25 cellular contexts compared by ENCODE assay signal in the genomic region with DNA sequence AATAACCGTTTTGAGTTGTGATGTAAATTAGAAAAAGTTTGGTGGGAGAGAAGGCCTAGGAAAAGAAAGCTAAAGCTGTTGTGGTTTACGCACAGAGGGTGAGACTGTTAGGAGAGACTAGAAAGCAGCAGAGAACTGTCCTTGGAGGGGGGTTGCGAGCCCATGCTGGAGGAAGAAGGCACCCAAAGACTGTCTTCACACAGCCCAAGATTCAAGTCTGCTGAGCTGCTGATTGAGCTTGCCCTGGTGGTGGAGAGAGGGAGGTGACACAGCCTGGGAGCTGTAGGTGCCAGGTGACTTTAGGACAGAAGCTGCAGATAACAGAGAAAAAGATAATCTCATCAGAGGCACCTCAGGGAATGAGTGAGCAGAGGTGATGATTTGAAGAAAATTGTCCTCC. TPM values are rescaled to one million over a fixed set of nuclear protein-coding genes. Genes with fewer than 3 reads are reported as not detected.
DNase-seq lines count a peak whose midpoint lies in the region; ATAC-seq and TF ChIP-seq lines count a peak whose summit lies in the region.
"Had no signal": no experiment of that assay in that cellular context is flagged by ENCODE, and none has a peak within 500 bp of the region (broad histone marks: within the 10 kb centered on the region; RNA-seq: fewer than 3 reads in every experiment).

No MANE protein-coding gene starts in this region.

- H3K27ac Mint-ChIP-seq in CD4-positive, CD25-positive, alpha-beta regulatory T cell = peak overlapping the region in 2 of 3 donors; percentile 18 to 45
- H3K27ac Mint-ChIP-seq: stimulated activated naive CD8-positive, alpha-beta T cell treated with anti-CD3 and anti-CD28 coated beads, Interleukin-15, Interleukin-2, amounts not matched to agents 100 ng/mL and 50 ng/mL, for 24 hours had no signal

- no peaks in the 10 kb centered on the region for H3K36me3 ChIP-seq in CD4-positive, CD25-positive, alpha-beta regulatory T cell (ENCODE audit: control insufficient read depth, insufficient read depth, low read length)
- H3K36me3 ChIP-seq in WERI-Rb-1 (no peaks in the 10 kb centered on the region), mammary epithelial cell (ENCODE audit: insufficient read depth, low read length) (no peaks in the 10 kb centered on the region)
- H3K36me3 ChIP-seq: left ventricle myocardium inferior, thoracic aorta had no signal

- intact Hi-C loops in mammary epithelial cell (cut with micrococcal nuclease) = no loop called here

- TF ChIP-seq CTCF in GM12874 (IDR thresholded peaks at IDR 0.05; ENCODE audit: insufficient read depth, low read depth, low read length) = peak; percentile 25; the same call in 1 of the 2 replicates
- peak; percentile 22; the same call in 1 of the 2 replicates for TF ChIP-seq CTCF in WERI-Rb-1 (IDR thresholded peaks at IDR 0.05; ENCODE audit: low read depth, low read length)
- no peak for TF ChIP-seq CTCF in foreskin keratinocyte (conservative IDR thresholded peaks at IDR 0.05)
- TF ChIP-seq CTCF in mammary epithelial cell (conservative IDR thresholded peaks at IDR 0.05 in 1 of 2, IDR thresholded peaks at IDR 0.05 in 1 of 2; ENCODE audit: extremely low read depth in 1 of 2, insufficient read depth in 1 of 2, low read depth in 1 of 2, low read length in 2 of 2) = peak in 1 of 2 donors; percentile 15

- no TSS peak for BruUV-seq in mammary epithelial cell (replicated peaks; lab: Mats Ljungman, UMichigan)

- H3K27me3 ChIP-seq in CD4-positive, CD25-positive, alpha-beta regulatory T cell (ENCODE audit: control insufficient read depth, insufficient read depth, low read length) = no peaks in the 10 kb centered on the region
- H3K27me3 ChIP-seq in WERI-Rb-1 (ENCODE audit: insufficient read depth, low read depth, severe bottlenecking) = no peaks in the 10 kb centered on the region
- H3K27me3 ChIP-seq in foreskin keratinocyte = peaks cover 5% of the 10 kb centered on the region
- no peaks in the 10 kb centered on the region for H3K27me3 ChIP-seq in mammary epithelial cell (ENCODE audit: insufficient read depth, low read length)

- H3K79me2 ChIP-seq in mammary epithelial cell (ENCODE audit: insufficient read depth, low read length) = no peaks in the 10 kb centered on the region

- in situ Hi-C loops in mammary epithelial cell (cut with MboI; ENCODE audit: low sequenced_read_pairs in 2 of 2) = no loop called here

- H3K4me3 Mint-ChIP-seq in CD4-positive, CD25-positive, alpha-beta regulatory T cell = no peak overlapping the region
- H3K4me3 Mint-ChIP-seq: activated T-cell treated with anti-CD3 and anti-CD28 coated beads, Interleukin-2, amount 50 U/mL, for 4 hours; stimulated activated naive CD8-positive, alpha-beta T cell treated with anti-CD3 and anti-CD28 coated beads, Interleukin-15, Interleukin-2, amounts not matched to agents 100 ng/mL and 50 ng/mL, for 24 hours had no signal

- H3K4me1 Mint-ChIP-seq in CD4-positive, CD25-positive, alpha-beta regulatory T cell = peaks cover 0 to 9% (median 5%) of the 10 kb centered on the region in 4 donors

- ATAC-seq in CD4-positive, CD25-positive, alpha-beta regulatory T cell (ENCODE audit: low read depth in 2 of 2) = peak in 1 of 2 donors; percentile 48
- ATAC-seq in foreskin keratinocyte (peak; percentile 46), GM21526 (IDR thresholded peaks at IDR 0.05; ENCODE audit: low FRiP score, unreplicated experiment) (no peak)
- ATAC-seq: activated T-cell treated with anti-CD3 and anti-CD28 coated beads, Interleukin-2, amount 50 U/mL, for 4 hours had no signal

- peaks cover 21% of the 10 kb centered on the region for H3K27me3 Mint-ChIP-seq in CD4-positive, CD25-positive, alpha-beta regulatory T cell
- H3K27me3 Mint-ChIP-seq: stimulated activated naive CD8-positive, alpha-beta T cell treated with anti-CD3 and anti-CD28 coated beads, Interleukin-15, Interleukin-2, amounts not matched to agents 100 ng/mL and 50 ng/mL, for 24 hours had no signal

- H3K9ac ChIP-seq in mammary epithelial cell (ENCODE audit: insufficient read depth, low read length) = no peak overlapping the region

- CTCF ChIA-PET in mammary epithelial cell (lab: Charles Lee; ENCODE audit: low non-redundant PET) = no interaction called here

- no peak overlapping the region for H3K4me3 ChIP-seq in CD4-positive, CD25-positive, alpha-beta regulatory T cell (ENCODE audit: low read depth, low read length)
- H3K4me3 ChIP-seq in WERI-Rb-1 (ENCODE audit: low read depth, low read length) (no peak overlapping the region), mammary epithelial cell (replicated peaks in 1 of 3; ENCODE audit: insufficient read depth in 1 of 3, low read depth in 2 of 3, low read length in 3 of 3) (no peak overlapping the region)
- H3K4me3 ChIP-seq: left ventricle myocardium inferior, thoracic aorta had no signal

- WGBS in mammary epithelial cell (ENCODE audit: low coverage, missing lambda C conversion rate) = 74% methylated on average over 3 of the region's 3 CpGs

- H3K4me2 ChIP-seq in mammary epithelial cell (ENCODE audit: insufficient read depth, low read depth, low read length) = no peak overlapping the region

- H3K4me1 ChIP-seq in CD4-positive, CD25-positive, alpha-beta regulatory T cell (ENCODE audit: control insufficient read depth, insufficient read depth, low read length, poor library complexity, severe bottlenecking) = no peaks in the 10 kb centered on the region
- H3K4me1 ChIP-seq in foreskin keratinocyte (no peaks in the 10 kb centered on the region), mammary epithelial cell (ENCODE audit: insufficient read depth, low read length) (no peaks in the 10 kb centered on the region)
- H3K4me1 ChIP-seq: left ventricle myocardium inferior had no signal

- H3K27ac ChIP-seq in CD4-positive, CD25-positive, alpha-beta regulatory T cell (ENCODE audit: insufficient read depth, low read length, poor library complexity, severe bottlenecking) = no peak overlapping the region
- H3K27ac ChIP-seq in WERI-Rb-1 (no peak overlapping the region), foreskin keratinocyte (no peak overlapping the region), mammary epithelial cell (ENCODE audit: insufficient read depth, low read depth, low read length) (no peak overlapping the region)
- H3K27ac ChIP-seq: left ventricle myocardium inferior, RWPE1, thoracic aorta had no signal

- H3K9me3 Mint-ChIP-seq in CD4-positive, CD25-positive, alpha-beta regulatory T cell = peaks cover 0 to 1% (median 0%) of the 10 kb centered on the region in 7 donors
- H3K9me3 Mint-ChIP-seq: activated T-cell treated with anti-CD3 and anti-CD28 coated beads, Interleukin-2, amount 50 U/mL, for 4 hours; stimulated activated naive CD8-positive, alpha-beta T cell treated with anti-CD3 and anti-CD28 coated beads, Interleukin-15, Interleukin-2, amounts not matched to agents 100 ng/mL and 50 ng/mL, for 24 hours had no signal

- H3K9me3 ChIP-seq in CD4-positive, CD25-positive, alpha-beta regulatory T cell (ENCODE audit: control insufficient read depth in 2 of 2, low read length in 2 of 2) = no peaks in the 10 kb centered on the region
- no peaks in the 10 kb centered on the region for H3K9me3 ChIP-seq in WERI-Rb-1 (ENCODE audit: severe bottlenecking)
- no peaks in the 10 kb centered on the region for H3K9me3 ChIP-seq in mammary epithelial cell (replicated peaks; ENCODE audit: insufficient read depth, low read length)
- H3K9me3 ChIP-seq: left ventricle myocardium inferior, thoracic aorta had no signal

- H4K20me1 ChIP-seq in mammary epithelial cell (ENCODE audit: insufficient read depth, low read length) = no peaks in the 10 kb centered on the region

- no peak for DNase-seq in CD4-positive, CD25-positive, alpha-beta regulatory T cell
- DNase-seq in WERI-Rb-1 = no peak
- no peak for DNase-seq in foreskin keratinocyte
- DNase-seq in putamen (ENCODE audit: low spot score) = no peak
- DNase-seq in NCI-H1694 (lab: John Stamatoyannopoulos, UW) = no peak
- no peak for DNase-seq in mammary epithelial cell
- DNase-seq: activated gamma-delta T cell treated with Interleukin-2 at 50 U/mL for 16 hours; activated T-cell treated with anti-CD3 and anti-CD28 coated beads, Interleukin-2, amount 50 U/mL, for 4 hours; central memory CD4-positive, alpha-beta T cell; dermis blood vessel endothelial cell; DMS79; GOT3; islet precursor cell; left ventricle myocardium inferior; MM.1S; NCI-H2081; NCI-H226; occipital lobe; small intestine had no signal

- H2AFZ ChIP-seq in mammary epithelial cell (ENCODE audit: low read depth, low read length) = no peak overlapping the region

- dilution Hi-C loops in mammary epithelial cell (cut with HindIII; ENCODE audit: low sequenced_read_pairs) = no loop called here

- H3K36me3 Mint-ChIP-seq in CD4-positive, CD25-positive, alpha-beta regulatory T cell = no peaks in the 10 kb centered on the region

RNA-seq across cellular contexts. Expression of gene TLR5, which starts 18.3 kb away (rescaled TPM):
- total RNA-seq in CD4-positive, CD25-positive, alpha-beta regulatory T cell = 0.84 TPM
- 1 to 10 TPM; 4.7 to 9.5 (median 6.2) TPM for polyA plus RNA-seq in CD4-positive, CD25-positive, alpha-beta regulatory T cell
- 0.32 and 1.1 TPM in 2 replicates for total RNA-seq in foreskin keratinocyte
- polyA plus RNA-seq in foreskin keratinocyte = 0.18 TPM in 2 replicates
- total RNA-seq in mammary epithelial cell = 1 to 10 TPM; 1.3 to 1.5 TPM
- polyA plus RNA-seq in mammary epithelial cell = 1.1 TPM
- not detected for polyA minus RNA-seq in mammary epithelial cell
- total RNA-seq: T-helper 1 cell treated with Interleukin-12 subunit alpha and Interleukin-12 subunit beta and Interleukin-4 antibody, amounts not matched to agents 30 ng/mL and 1 ng/mL, for 36 hours had no signal
